Comparison of ENCODE assay signal across 22 cellular contexts in genomic region chr10:129719415-129719739, GRCh38.
DNase-seq lines count a peak whose midpoint lies in the region; ATAC-seq and TF ChIP-seq lines count a peak whose summit lies in the region.
"Had no signal": no experiment of that assay in that cellular context is flagged by ENCODE, and none has a peak within 500 bp of the region (broad histone marks: within the 10 kb centered on the region; RNA-seq: fewer than 3 reads in every experiment).

No MANE protein-coding gene starts in this region.

- H3K9me3 ChIP-seq in endodermal cell (ENCODE audit: control insufficient read depth, low read length) (peaks cover 10% of the 10 kb centered on the region), sigmoid colon (no peaks in the 10 kb centered on the region)
- no peaks in the 10 kb centered on the region for H3K9me3 ChIP-seq in CD8-positive, alpha-beta memory T cell (ENCODE audit: low read length)
- H3K9me3 ChIP-seq: A549, BE2C, HAP-1 had no signal

- H3K9me3 Mint-ChIP-seq in activated CD8-positive, alpha-beta memory T cell treated with anti-CD3 and anti-CD28 coated beads, Interleukin-2, amount 10 ng/mL, durations not matched to agents 7 days and 5 days (ENCODE audit: low read depth) = peaks cover 2% of the 10 kb centered on the region
- peaks cover 9% of the 10 kb centered on the region for H3K9me3 Mint-ChIP-seq in endodermal cell
- H3K9me3 Mint-ChIP-seq in CD8-positive, alpha-beta memory T cell = peaks cover 12 to 60% (median 25%) of the 10 kb centered on the region in 5 donors

- no peak overlapping the region for H3K9ac ChIP-seq in endodermal cell (ENCODE audit: extremely low read depth, low read length, poor library complexity, severe bottlenecking)
- H3K9ac ChIP-seq: BLaER1 treated with 17β-estradiol and CSF1 and Interleukin-3, amounts not matched to agents 10 nM and 100 nM had no signal

- CTCF ChIA-PET in activated CD8-positive, alpha-beta memory T cell treated with anti-CD3 and anti-CD28 coated beads, Interleukin-2, amount 10 ng/mL, durations not matched to agents 7 days and 5 days (lab: Charles Lee) = no interaction called here
- CTCF ChIA-PET in CD8-positive, alpha-beta memory T cell (lab: Charles Lee) = no interaction called here

- H3K27ac ChIP-seq in endodermal cell (ENCODE audit: low read depth, low read length) = no peak overlapping the region
- H3K27ac ChIP-seq in sigmoid colon = no peak overlapping the region
- no peak overlapping the region for H3K27ac ChIP-seq in CD8-positive, alpha-beta memory T cell (ENCODE audit: low read depth, low read length)
- H3K27ac ChIP-seq: A549; BLaER1 treated with 17β-estradiol and CSF1 and Interleukin-3, amounts not matched to agents 10 nM and 100 nM had no signal

- DNase-seq in activated CD8-positive, alpha-beta memory T cell treated with anti-CD3 and anti-CD28 coated beads, Interleukin-2, amount 10 ng/mL, durations not matched to agents 7 days and 5 days = peak; percentile 4
- no peak for DNase-seq in activated CD8-positive, alpha-beta memory T cell treated with anti-CD3 and anti-CD28 coated beads, Interleukin-2, amount 50 U/mL, for 4 hours
- DNase-seq in endodermal cell (peak; percentile 24), sigmoid colon (peak; percentile 56)
- no peak for DNase-seq in CD8-positive, alpha-beta memory T cell
- DNase-seq: 8988T; ACHN; AML-193; BE2C; Calu3; CD4-positive, alpha-beta T cell; COR-L47; DMS53; DMS79 treated with DMSO at 0.1 percent for 48 hours; GF-D8; GOT3; HFFc6 had no signal

- H3K4me3 ChIP-seq in endodermal cell (ENCODE audit: low read length) = no peak overlapping the region
- H3K4me3 ChIP-seq in sigmoid colon = no peak overlapping the region
- no peak overlapping the region for H3K4me3 ChIP-seq in CD8-positive, alpha-beta memory T cell (ENCODE audit: low read length)
- H3K4me3 ChIP-seq: A549; BLaER1 treated with 17β-estradiol and CSF1 and Interleukin-3, amounts not matched to agents 10 nM and 100 nM; HAP-1 had no signal

- no peak overlapping the region for H3K4me3 Mint-ChIP-seq in activated CD8-positive, alpha-beta memory T cell treated with anti-CD3 and anti-CD28 coated beads, Interleukin-2, amount 10 ng/mL, durations not matched to agents 7 days and 5 days
- H3K4me3 Mint-ChIP-seq in endodermal cell = no peak overlapping the region
- H3K4me3 Mint-ChIP-seq in CD8-positive, alpha-beta memory T cell = no peak overlapping the region
- H3K4me3 Mint-ChIP-seq: CD14-positive monocyte; CD4-positive, alpha-beta T cell; HFFc6 had no signal

- POLR2A ChIA-PET in CD8-positive, alpha-beta memory T cell (lab: Charles Lee) = no interaction called here

- H3K4me1 Mint-ChIP-seq in activated CD8-positive, alpha-beta memory T cell treated with anti-CD3 and anti-CD28 coated beads, Interleukin-2, amount 10 ng/mL, durations not matched to agents 7 days and 5 days = no peaks in the 10 kb centered on the region
- peaks cover 7% of the 10 kb centered on the region for H3K4me1 Mint-ChIP-seq in endodermal cell
- H3K4me1 Mint-ChIP-seq in CD8-positive, alpha-beta memory T cell = no peaks in the 10 kb centered on the region

- H3K4me1 ChIP-seq in endodermal cell (ENCODE audit: control insufficient read depth, insufficient read depth, low read length) (no peaks in the 10 kb centered on the region), sigmoid colon (no peaks in the 10 kb centered on the region)
- no peaks in the 10 kb centered on the region for H3K4me1 ChIP-seq in CD8-positive, alpha-beta memory T cell (ENCODE audit: insufficient read depth, low read length)
- H3K4me1 ChIP-seq: A549; BE2C; BLaER1 treated with 17β-estradiol and CSF1 and Interleukin-3, amounts not matched to agents 10 nM and 100 nM; HAP-1 had no signal

- ATAC-seq in activated CD8-positive, alpha-beta memory T cell treated with anti-CD3 and anti-CD28 coated beads, Interleukin-2, amount 10 ng/mL, durations not matched to agents 7 days and 5 days = no peak
- no peak for ATAC-seq in GM21367 (IDR thresholded peaks at IDR 0.05; ENCODE audit: unreplicated experiment)
- ATAC-seq: A549 had no signal

- TF ChIP-seq EP300 in sigmoid colon (IDR thresholded peaks at IDR 0.05) = no peak

- no peak overlapping the region for H3K27ac Mint-ChIP-seq in activated CD8-positive, alpha-beta memory T cell treated with anti-CD3 and anti-CD28 coated beads, Interleukin-2, amount 10 ng/mL, durations not matched to agents 7 days and 5 days
- no peak overlapping the region for H3K27ac Mint-ChIP-seq in endodermal cell
- H3K27ac Mint-ChIP-seq in CD8-positive, alpha-beta memory T cell = no peak overlapping the region
- H3K27ac Mint-ChIP-seq: CD4-positive, alpha-beta T cell; HFFc6 had no signal

- TF ChIP-seq CTCF in endodermal cell (conservative IDR thresholded peaks at IDR 0.05) = no peak
- no peak for TF ChIP-seq CTCF in sigmoid colon (IDR thresholded peaks at IDR 0.05)

- intact Hi-C loops in sigmoid colon (cut with DNase I) = no loop called here

- 91 to 99% methylated on average over 7 to 9 of the region's 9 CpGs for WGBS in endodermal cell (ENCODE audit: insufficient coverage in 1 of 2, insufficient read length in 1 of 2), 2 experiments
- WGBS in sigmoid colon, 2 donors = 97 to 98% methylated on average over 9 of the region's 9 CpGs

- H3K27me3 Mint-ChIP-seq in activated CD8-positive, alpha-beta memory T cell treated with anti-CD3 and anti-CD28 coated beads, Interleukin-2, amount 10 ng/mL, durations not matched to agents 7 days and 5 days = no peaks in the 10 kb centered on the region
- no peaks in the 10 kb centered on the region for H3K27me3 Mint-ChIP-seq in endodermal cell (ENCODE audit: insufficient read depth)
- H3K27me3 Mint-ChIP-seq in CD8-positive, alpha-beta memory T cell = no peaks in the 10 kb centered on the region
- H3K27me3 Mint-ChIP-seq: CD4-positive, alpha-beta T cell had no signal

- H3K27me3 ChIP-seq in endodermal cell (ENCODE audit: control insufficient read depth, insufficient read depth, low read length, poor library complexity, severe bottlenecking) = no peaks in the 10 kb centered on the region
- H3K27me3 ChIP-seq in sigmoid colon = no peaks in the 10 kb centered on the region
- H3K27me3 ChIP-seq in CD8-positive, alpha-beta memory T cell (ENCODE audit: insufficient read depth, low read length, poor library complexity, severe bottlenecking) = no peaks in the 10 kb centered on the region
- H3K27me3 ChIP-seq: BE2C; BLaER1 treated with 17β-estradiol and CSF1 and Interleukin-3, amounts not matched to agents 10 nM and 100 nM had no signal

- peaks cover 9% of the 10 kb centered on the region for H3K36me3 Mint-ChIP-seq in activated CD8-positive, alpha-beta memory T cell treated with anti-CD3 and anti-CD28 coated beads, Interleukin-2, amount 10 ng/mL, durations not matched to agents 7 days and 5 days
- peaks cover 20% of the 10 kb centered on the region for H3K36me3 Mint-ChIP-seq in endodermal cell (ENCODE audit: low read depth)
- peaks cover 25 to 75% (median 50%) of the 10 kb centered on the region in 3 donors for H3K36me3 Mint-ChIP-seq in CD8-positive, alpha-beta memory T cell

- TF ChIP-seq POLR2A in sigmoid colon (IDR thresholded peaks at IDR 0.05) = no peak

- H3K36me3 ChIP-seq in endodermal cell (ENCODE audit: control insufficient read depth, insufficient read depth, low read length) (no peaks in the 10 kb centered on the region), sigmoid colon (no peaks in the 10 kb centered on the region)
- no peaks in the 10 kb centered on the region for H3K36me3 ChIP-seq in CD8-positive, alpha-beta memory T cell (ENCODE audit: insufficient read depth, low read length)
- H3K36me3 ChIP-seq: BE2C, HAP-1 had no signal

Comparison
In these comparisons a context has a peak if more than half of its experiments do, and no peak if none do; other contexts are left out.
1. DNase-seq: peak in activated CD8-positive, alpha-beta memory T cell treated with anti-CD3 and anti-CD28 coated beads, Interleukin-2, amount 10 ng/mL, durations not matched to agents 7 days and 5 days (single experiment), endodermal cell (single experiment) and sigmoid colon (single experiment); none in activated CD8-positive, alpha-beta memory T cell treated with anti-CD3 and anti-CD28 coated beads, Interleukin-2, amount 50 U/mL, for 4 hours (single experiment) and CD8-positive, alpha-beta memory T cell (0 of 5).